ENCODE assay signal across 11 cellular contexts in genomic region chr9:36276840-36277239, GRCh38. TPM values are rescaled to one million over a fixed set of nuclear protein-coding genes. Genes with fewer than 3 reads are reported as not detected.
A peak's percentile ranks its signal among the peaks of the same experiment; 100 is the strongest.
DNase-seq lines count a peak whose midpoint lies in the region; ATAC-seq and TF ChIP-seq lines count a peak whose summit lies in the region.
"Had no signal": no experiment of that assay in that cellular context is flagged by ENCODE, and none has a peak within 500 bp of the region (broad histone marks: within the 10 kb centered on the region; RNA-seq: fewer than 3 reads in every experiment).

No MANE protein-coding gene starts in this region.

- in situ Hi-C loops in mammary epithelial cell (cut with MboI; ENCODE audit: low sequenced_read_pairs in 2 of 2): no loop called here

- H3K27me3 ChIP-seq in mammary epithelial cell (ENCODE audit: insufficient read depth, low read length): no peaks in the 10 kb centered on the region
- no peaks in the 10 kb centered on the region for H3K27me3 ChIP-seq in aorta (ENCODE audit: control insufficient read depth in 1 of 2, insufficient read depth in 2 of 2, low read length in 1 of 2)

- peak overlapping the region; percentile 29 for H3K9ac ChIP-seq in mammary epithelial cell (ENCODE audit: insufficient read depth, low read length)

- BruUV-seq in mammary epithelial cell (replicated peaks; lab: Mats Ljungman, UMichigan): no TSS peak

- ATAC-seq in Right ventricle myocardium superior (ENCODE audit: poor library complexity) (peak; percentile 38), left colon (peak; percentile 77), aorta (ENCODE audit: low FRiP score) (no peak), GM18909 (IDR thresholded peaks at IDR 0.05; ENCODE audit: poor library complexity, unreplicated experiment) (no peak)
- ATAC-seq: stimulated activated effector memory CD8-positive, alpha-beta T cell treated with anti-CD3 and anti-CD28 coated beads, Interleukin-12 subunit alpha, Interleukin-12 subunit beta, amount 100 ng/mL, for 72 hours had no signal

- peak overlapping the region; percentile 3 for H3K27ac ChIP-seq in mammary epithelial cell (ENCODE audit: insufficient read depth, low read depth, low read length)
- H3K27ac ChIP-seq in aorta (ENCODE audit: low read depth in 1 of 2, low read length in 2 of 2): no peak overlapping the region

- peak overlapping the region; percentile 78 for H2AFZ ChIP-seq in mammary epithelial cell (ENCODE audit: low read depth, low read length)

- intact Hi-C loops in Right ventricle myocardium superior (cut with DNase I) (no loop called here), cardiac septum (cut with DNase I) (no loop called here), mammary epithelial cell (cut with micrococcal nuclease) (no loop called here), left colon (cut with DNase I, micrococcal nuclease) (no loop called here), aorta (cut with DNase I) (no loop called here)

- no peaks in the 10 kb centered on the region for H4K20me1 ChIP-seq in mammary epithelial cell (ENCODE audit: insufficient read depth, low read length)

- no peaks in the 10 kb centered on the region for H3K79me2 ChIP-seq in mammary epithelial cell (ENCODE audit: insufficient read depth, low read length)

- WGBS in mammary epithelial cell (ENCODE audit: low coverage, missing lambda C conversion rate): 8% methylated on average over 7 of the region's 7 CpGs
- WGBS in aorta, 2 donors: 6% methylated on average over 7 of the region's 7 CpGs

- no peak for TF ChIP-seq CTCF in mammary epithelial cell (conservative IDR thresholded peaks at IDR 0.05 in 1 of 2, IDR thresholded peaks at IDR 0.05 in 1 of 2; ENCODE audit: extremely low read depth in 1 of 2, insufficient read depth in 1 of 2, low read depth in 1 of 2, low read length in 2 of 2)

- H3K9me3 ChIP-seq in mammary epithelial cell (replicated peaks; ENCODE audit: insufficient read depth, low read length) (no peaks in the 10 kb centered on the region), aorta (ENCODE audit: control insufficient read depth, low read length) (no peaks in the 10 kb centered on the region)

- H3K4me3 ChIP-seq in mammary epithelial cell (replicated peaks in 1 of 3; ENCODE audit: insufficient read depth in 1 of 3, low read depth in 2 of 3, low read length in 3 of 3): peak overlapping the region in 2 of 3 experiments; percentile 23 to 34
- H3K4me3 ChIP-seq in aorta (ENCODE audit: low read length in 2 of 2): no peak overlapping the region

- H3K36me3 ChIP-seq in mammary epithelial cell (ENCODE audit: insufficient read depth, low read length) (no peaks in the 10 kb centered on the region), aorta (ENCODE audit: control insufficient read depth in 1 of 2, insufficient read depth in 2 of 2, low read length in 1 of 2) (no peaks in the 10 kb centered on the region)

- DNase-seq in Right ventricle myocardium superior (no peak), cardiac septum (ENCODE audit: low spot score) (no peak), mammary epithelial cell (peak; percentile 37), left colon (peak; percentile 28 to 58), hippocampal formation (lab: John Stamatoyannopoulos, UW) (no peak), cerebellum (ENCODE audit: low spot score) (no peak), aorta (no peak)
- DNase-seq: CD4-positive, CD25-positive, alpha-beta regulatory T cell; T-helper 1 cell had no signal

- no peaks in the 10 kb centered on the region for H3K4me1 ChIP-seq in mammary epithelial cell (ENCODE audit: insufficient read depth, low read length)
- H3K4me1 ChIP-seq in aorta (ENCODE audit: control insufficient read depth in 1 of 2, insufficient read depth in 2 of 2, low read length in 2 of 2): no peaks in the 10 kb centered on the region

- CTCF ChIA-PET in mammary epithelial cell (lab: Charles Lee; ENCODE audit: low non-redundant PET): no interaction called here

- H3K4me2 ChIP-seq in mammary epithelial cell (ENCODE audit: insufficient read depth, low read depth, low read length): peak overlapping the region; percentile 72

- dilution Hi-C loops in mammary epithelial cell (cut with HindIII; ENCODE audit: low sequenced_read_pairs): loop anchor here (25.0 kb wide), 1 partner anchor 110 kb away; no protein-coding TSS in a partner anchor

RNA-seq across cellular contexts. Expression of gene GNE, which starts 18.6 kb away (rescaled TPM):
- total RNA-seq in Right ventricle myocardium superior (12.4 TPM), cardiac septum (13.5 TPM), mammary epithelial cell (10 to 100 TPM in 1 of 2 donors, 1 to 10 TPM in 1; 8.7 to 16.5 TPM), left colon (100 to 1,000 TPM in 1 of 2 donors, 10 to 100 TPM in 1; 94.0 to 196 TPM), cerebellum (22.9 TPM), aorta (10 to 100 TPM; 18.3 to 21.2 TPM)
- polyA plus RNA-seq in mammary epithelial cell (10.1 TPM), aorta (10 to 100 TPM in 1 of 2 donors, 1 to 10 TPM in 1; 7.1 to 12.0 TPM)
- polyA minus RNA-seq in mammary epithelial cell: 15.0 TPM

Comparison
In these comparisons a context has a peak if more than half of its experiments do, and no peak if none do; other contexts are left out.
1. ATAC-seq: peak in Right ventricle myocardium superior (single experiment) and left colon (single experiment); none in aorta (single experiment) and GM18909 (single experiment).
2. DNase-seq: peak in mammary epithelial cell (single experiment) and left colon (2 of 2); none in Right ventricle myocardium superior (single experiment), cardiac septum (single experiment), hippocampal formation (0 of 2), cerebellum (single experiment) and aorta (0 of 2).
3. H3K4me3 ChIP-seq: peak in mammary epithelial cell (2 of 3); none in aorta (0 of 2).